26 cellular contexts compared by ENCODE assay signal in the genomic region with DNA sequence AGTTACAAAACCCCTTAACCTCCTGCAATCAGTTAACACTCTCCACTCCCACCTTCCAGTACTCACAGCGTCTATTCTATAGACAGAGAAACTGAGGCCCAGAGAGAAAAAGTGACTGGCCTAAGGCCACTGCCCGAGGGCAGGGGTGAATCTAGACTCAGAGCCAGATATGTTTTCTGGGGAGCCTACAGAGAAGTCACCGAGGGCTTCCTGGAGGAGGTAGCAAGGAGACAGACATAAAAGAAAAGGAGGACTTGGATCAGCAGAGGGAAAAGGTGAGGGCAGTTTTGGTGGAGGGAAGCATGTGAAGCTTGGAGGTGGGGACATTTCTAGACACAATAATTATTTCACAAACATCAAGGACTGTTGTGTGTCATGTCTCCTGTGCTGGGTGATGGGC. TPM values are rescaled to one million over a fixed set of nuclear protein-coding genes. Genes with fewer than 3 reads are reported as not detected.
"Had no signal": no experiment of that assay in that cellular context is flagged by ENCODE, and none has a peak within 500 bp of the region (broad histone marks: within the 10 kb centered on the region; RNA-seq: fewer than 3 reads in every experiment).

No MANE protein-coding gene starts in this region.

- H3K4me2 ChIP-seq: SK-N-SH had no signal

- H3K36me3 Mint-ChIP-seq: T-cell had no signal

- FAIRE-seq: RCC 7860 had no signal

- H3K36me3 ChIP-seq: MG63 had no signal

- ATAC-seq: T-cell had no signal

- H3K9me3 Mint-ChIP-seq: T-cell had no signal

- H3K9me3 ChIP-seq: MG63, SK-N-SH had no signal

- H3K27ac Mint-ChIP-seq: T-cell had no signal

- H3K4me3 ChIP-seq: MG63 had no signal

- H3K4me3 Mint-ChIP-seq: T-cell had no signal

- H3K9ac ChIP-seq: SK-N-SH had no signal

- DNase-seq: IMR-90, KBM-7, MG63, NCI-H1092, NCI-H1105 treated with DMSO at 0.1 percent for 48 hours, NCI-H1417 treated with DMSO at 0.1 percent for 48 hours, NCI-H146, NCI-H1694 treated with DMSO at 0.1 percent for 48 hours, NCI-H2029, NCI-H2081 treated with DMSO at 0.1 percent for 48 hours, NCI-H2171, NCI-H226, NCI-H446, NCI-H510A, NCI-H524 treated with DMSO at 0.1 percent for 48 hours, NCI-H69, NCI-H774, RPMI8226, SHP77, SK-N-SH, SW 1271, T-cell had no signal

RNA-seq across cellular contexts. Expression of a gene that starts 1.6 kb away (rescaled TPM):
- total RNA-seq: HT-29, LHCN-M2, SK-MEL-5, T-cell had no signal
